In the genomic region with DNA sequence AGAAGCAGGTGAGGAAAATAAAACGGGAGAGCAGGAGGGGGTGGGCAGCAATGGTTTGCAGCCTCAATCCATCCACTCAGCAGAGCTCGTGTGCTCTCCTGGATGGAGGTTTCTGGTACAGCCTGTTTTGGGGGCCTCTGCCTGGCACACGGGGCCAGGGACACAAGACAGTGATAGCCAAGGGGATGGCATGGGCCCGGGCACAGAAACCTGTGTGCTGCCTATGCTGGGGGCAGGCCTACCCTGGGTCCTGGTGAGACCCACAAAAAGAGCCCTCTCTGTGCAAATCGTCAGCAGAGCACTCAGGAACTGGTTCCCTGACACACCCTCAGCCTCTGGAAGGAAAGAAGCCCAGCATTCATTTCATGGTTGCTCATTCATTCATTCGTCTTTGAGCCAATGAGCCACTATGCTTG, we compare ENCODE assay signal across 25 cellular contexts.
DNase-seq lines count a peak whose midpoint lies in the region; ATAC-seq and TF ChIP-seq lines count a peak whose summit lies in the region.
"Had no signal": no experiment of that assay in that cellular context is flagged by ENCODE, and none has a peak within 500 bp of the region (broad histone marks: within the 10 kb centered on the region; RNA-seq: fewer than 3 reads in every experiment).

No MANE protein-coding gene starts in this region.

- peak overlapping the region in 4 of 11 experiments; percentile 5 to 45 (median 12); a peak in 2 of 22 replicates for H3K27ac ChIP-seq in BLaER1 treated with 17β-estradiol and CSF1 and Interleukin-3, amounts not matched to agents 10 nM and 100 nM
- no peak overlapping the region for H3K27ac ChIP-seq in tibial artery
- H3K27ac ChIP-seq: GM23248, SJSA1 had no signal

- peak overlapping the region in 3 of 11 experiments; percentile 10 to 44 (median 30); a peak in 2 of 22 replicates for H3K9ac ChIP-seq in BLaER1 treated with 17β-estradiol and CSF1 and Interleukin-3, amounts not matched to agents 10 nM and 100 nM
- H3K9ac ChIP-seq: GM23248 had no signal

- peaks cover 0 to 16% (median 3%) of the 10 kb centered on the region in 11 experiments; a peak in 8 of 22 replicates for H3K36me3 ChIP-seq in BLaER1 treated with 17β-estradiol and CSF1 and Interleukin-3, amounts not matched to agents 10 nM and 100 nM
- no peaks in the 10 kb centered on the region for H3K36me3 ChIP-seq in tibial artery
- H3K36me3 ChIP-seq: SJSA1 had no signal

- peaks cover 0 to 16% (median 0%) of the 10 kb centered on the region in 11 experiments; a peak in 6 of 22 replicates for H4K20me1 ChIP-seq in BLaER1 treated with 17β-estradiol and CSF1 and Interleukin-3, amounts not matched to agents 10 nM and 100 nM

- H3K9me3 Mint-ChIP-seq in brain (peaks cover 0 to 3% (median 0%) of the 10 kb centered on the region in 5 experiments), neural crest cell (no peaks in the 10 kb centered on the region)

- H3K27ac Mint-ChIP-seq in brain, result peak overlapping the region in 4 of 5 experiments; percentile 34 to 78 (median 63)
- H3K27ac Mint-ChIP-seq in neural crest cell (ENCODE audit: unreplicated experiment), result peak overlapping the region; percentile 92

- H3K36me3 Mint-ChIP-seq in brain (peaks cover 8% of the 10 kb centered on the region), neural crest cell (ENCODE audit: low read depth) (peaks cover 3% of the 10 kb centered on the region)
- H3K36me3 Mint-ChIP-seq: CD4-positive, alpha-beta memory T cell had no signal

- H3K27me3 Mint-ChIP-seq in brain (peaks cover 6% of the 10 kb centered on the region), neural crest cell (ENCODE audit: low read depth) (no peaks in the 10 kb centered on the region)

- peaks cover 33 to 74% (median 66%) of the 10 kb centered on the region in 10 experiments for H3K4me1 ChIP-seq in BLaER1 treated with 17β-estradiol and CSF1 and Interleukin-3, amounts not matched to agents 10 nM and 100 nM
- H3K4me1 ChIP-seq in tibial artery, result peaks cover 0 to 15% (median 8%) of the 10 kb centered on the region in 4 donors

- no peak for DNase-seq in neural crest cell (ENCODE audit: low read depth, low spot score)
- peak; percentile 10 to 38 for DNase-seq in tibial artery
- no peak for DNase-seq in left colon
- DNase-seq in HT-29 (ENCODE audit: low spot score), result no peak
- DNase-seq: C1 segment of cervical spinal cord; CD4-positive, alpha-beta memory T cell; COR-L47; DMS53; GM23248; H7; Kasumi-1; NCI-H1092 treated with DMSO at 0.1 percent for 48 hours; NCI-H146; NCI-H1930; NCI-H446; NCI-H524 treated with DMSO at 0.1 percent for 48 hours; NCI-H774; NK-92 treated with Interleukin-12 subunit alpha and Interleukin-12 subunit beta, amount 100 ng/mL, for 24 hours; PC-3; Right ventricle myocardium superior had no signal

- H3K4me1 Mint-ChIP-seq in brain (peaks cover 66% of the 10 kb centered on the region), neural crest cell (peaks cover 16% of the 10 kb centered on the region)

- intact Hi-C loops in tibial artery (cut with DNase I; ENCODE audit: low total_unique reads) (no loop called here), left colon (cut with DNase I, micrococcal nuclease) (loop anchor here in 1 of 2 donors (10.0 kb wide), 1 partner anchor 380 kb away; no protein-coding TSS in a partner anchor)

- H3K9me3 ChIP-seq in BLaER1 treated with 17β-estradiol and CSF1 and Interleukin-3, amounts not matched to agents 10 nM and 100 nM (replicated peaks in 1 of 11), result no peaks in the 10 kb centered on the region
- no peaks in the 10 kb centered on the region for H3K9me3 ChIP-seq in tibial artery
- H3K9me3 ChIP-seq: SJSA1 had no signal

- H3K4me3 Mint-ChIP-seq in brain, result no peak overlapping the region
- no peak overlapping the region for H3K4me3 Mint-ChIP-seq in neural crest cell
- H3K4me3 Mint-ChIP-seq: CD4-positive, alpha-beta memory T cell had no signal

- no peak for TF ChIP-seq CTCF in brain (conservative IDR thresholded peaks at IDR 0.05)
- TF ChIP-seq CTCF in neural crest cell (conservative IDR thresholded peaks at IDR 0.05), result no peak
- TF ChIP-seq CTCF in tibial artery (IDR thresholded peaks at IDR 0.05), result no peak

- no peak overlapping the region for H3K4me3 ChIP-seq in BLaER1 treated with 17β-estradiol and CSF1 and Interleukin-3, amounts not matched to agents 10 nM and 100 nM
- H3K4me3 ChIP-seq in tibial artery, result no peak overlapping the region
- H3K4me3 ChIP-seq: GM23248, K562, SJSA1 had no signal

- no peaks in the 10 kb centered on the region for H3K27me3 ChIP-seq in BLaER1 treated with 17β-estradiol and CSF1 and Interleukin-3, amounts not matched to agents 10 nM and 100 nM
- no peaks in the 10 kb centered on the region for H3K27me3 ChIP-seq in tibial artery
- H3K27me3 ChIP-seq: SJSA1 had no signal

- ATAC-seq in left colon, result no peak
- no peak for ATAC-seq in HG02642 (IDR thresholded peaks at IDR 0.05; ENCODE audit: poor library complexity, unreplicated experiment)
- ATAC-seq: K562, PC-3 had no signal

- peak overlapping the region; percentile 47 to 91 (median 76) for H3K4me2 ChIP-seq in BLaER1 treated with 17β-estradiol and CSF1 and Interleukin-3, amounts not matched to agents 10 nM and 100 nM

Comparison
In these comparisons a context has a peak if more than half of its experiments do, and no peak if none do; other contexts are left out.
1. DNase-seq: peak in tibial artery (2 of 2); none in neural crest cell (single experiment), left colon (0 of 2) and HT-29 (single experiment).